Comparison of ENCODE assay signal across 27 cellular contexts in the genomic region with DNA sequence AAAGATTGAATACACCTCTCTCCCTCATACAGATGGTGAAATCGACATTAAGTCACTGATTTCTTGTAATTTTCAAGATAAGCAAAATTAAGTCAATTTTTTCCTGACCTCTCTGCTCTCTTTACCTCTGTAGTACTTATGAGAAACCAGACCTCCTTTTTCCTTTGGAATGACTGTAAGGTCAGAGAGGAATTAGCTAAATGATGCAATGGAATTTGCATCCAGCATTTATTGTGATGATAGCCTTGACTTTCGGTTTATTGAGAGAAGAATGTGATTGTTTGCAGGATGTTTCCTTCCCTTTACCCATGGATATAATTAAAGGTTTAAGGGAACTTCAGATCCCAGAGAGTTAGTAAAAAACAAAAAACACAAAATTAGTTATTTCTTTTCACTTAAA. TPM values are rescaled to one million over a fixed set of nuclear protein-coding genes. Genes with fewer than 3 reads are reported as not detected.
DNase-seq lines count a peak whose midpoint lies in the region; ATAC-seq, FAIRE-seq and TF ChIP-seq lines count a peak whose summit lies in the region.
"Had no signal": no experiment of that assay in that cellular context is flagged by ENCODE, and none has a peak within 500 bp of the region (broad histone marks: within the 10 kb centered on the region; RNA-seq: fewer than 3 reads in every experiment).

No MANE protein-coding gene starts in this region.

- no peak overlapping the region for H2AK5ac ChIP-seq in H1 (ENCODE audit: low read depth, low read length)

- DNase-seq in GM23338 (ENCODE audit: low spot score): peak; percentile 21
- DNase-seq in NCI-H226: peak; percentile 2
- no peak for DNase-seq in H1 (ENCODE audit: low read depth in 1 of 2, low spot score in 2 of 2)
- DNase-seq in NCI-H82 (lab: John Stamatoyannopoulos, UW): no peak
- DNase-seq in T-helper 1 cell: no peak
- no peak for DNase-seq in posterior cingulate gyrus
- DNase-seq: AML-193; C1 segment of cervical spinal cord; Calu3; CD8-positive, alpha-beta T cell; DMS53; GDM1; GOT3; KBM-7; MM.1S; NCI-H1048; NCI-H1436; NCI-H2029; NCI-H2227 treated with DMSO at 0.1 percent for 48 hours; NCI-H510A treated with DMSO at 0.1 percent for 48 hours; NCI-H748 treated with DMSO at 0.1 percent for 48 hours; NK-92 treated with Interleukin-12 subunit alpha and Interleukin-12 subunit beta, amount 100 ng/mL, for 24 hours; SIG-M5 had no signal

- H3K27ac ChIP-seq in GM23338 (ENCODE audit: low read depth) (peak overlapping the region; percentile 53), H1 (ENCODE audit: low read depth, low read length) (no peak overlapping the region), mesodermal cell (ENCODE audit: low read depth, low read length, severe bottlenecking) (peak overlapping the region; percentile 87)

- no peak overlapping the region for H3K23ac ChIP-seq in H1 (ENCODE audit: insufficient read length)

- CTCF ChIA-PET in H1 (lab: Charles Lee; ENCODE audit: partially characterized antibody): interaction anchor here (0.7 to 2.0 kb wide), 4 partner anchors 16 to 204 kb away, joined by 3 to 5 read pairs (median 4); no protein-coding TSS in a partner anchor

- H3K9ac ChIP-seq in H1 (replicated peaks in 1 of 4; ENCODE audit: extremely low read depth in 1 of 4, low read depth in 3 of 4, low read length in 3 of 4): no peak overlapping the region

- no peak overlapping the region for H2AFZ ChIP-seq in GM23338
- no peak overlapping the region for H2AFZ ChIP-seq in H1 (ENCODE audit: low read length)

- no peak overlapping the region for H2BK15ac ChIP-seq in H1 (ENCODE audit: low read length)

- H2BK12ac ChIP-seq in H1 (ENCODE audit: low read depth, low read length): no peak overlapping the region

- H3K4ac ChIP-seq in H1 (replicated peaks; ENCODE audit: insufficient read length, low read depth, low read length): no peak overlapping the region

- H3K27me3 ChIP-seq in GM23338 (ENCODE audit: insufficient read depth): no peaks in the 10 kb centered on the region
- no peaks in the 10 kb centered on the region for H3K27me3 ChIP-seq in H1 (replicated peaks in 1 of 4; ENCODE audit: control insufficient read depth in 3 of 4, extremely low read depth in 1 of 4, insufficient read depth in 3 of 4, low read length in 3 of 4)

- peak overlapping the region; percentile 50 for H3K4me3 Mint-ChIP-seq in GM23338
- H3K4me3 Mint-ChIP-seq: CD8-positive, alpha-beta T cell had no signal

- H3K9me3 ChIP-seq in H1 (ENCODE audit: insufficient read depth in 2 of 2, low read depth in 1 of 2, low read length in 1 of 2): no peaks in the 10 kb centered on the region
- no peaks in the 10 kb centered on the region for H3K9me3 ChIP-seq in mesodermal cell (ENCODE audit: control insufficient read depth, low read length)

- H3K27me3 Mint-ChIP-seq in GM23338 (ENCODE audit: insufficient read depth, low read depth, poor library complexity): peaks cover 3% of the 10 kb centered on the region

- peaks cover 44% of the 10 kb centered on the region for H3K4me1 Mint-ChIP-seq in GM23338

- H3K56ac ChIP-seq in H1 (replicated peaks; ENCODE audit: insufficient read length, low read depth, low read length): no peak overlapping the region

- FAIRE-seq in H1 (lab: Jason Lieb, UNC): no peak
- FAIRE-seq: GM18507, HepG2 had no signal

- H3K9me3 Mint-ChIP-seq in GM23338: no peaks in the 10 kb centered on the region
- H3K9me3 Mint-ChIP-seq: CD8-positive, alpha-beta T cell had no signal

- H3F3A ChIP-seq in GM23338 (replicated peaks; ENCODE audit: low read depth): no peaks in the 10 kb centered on the region

- ATAC-seq in GM23338 (no peak), HG03045 (IDR thresholded peaks at IDR 0.05; ENCODE audit: unreplicated experiment) (no peak)
- ATAC-seq: CD8-positive, alpha-beta T cell; HepG2 had no signal

- H3K79me1 ChIP-seq in H1 (ENCODE audit: low read depth, low read length): no peaks in the 10 kb centered on the region

- H3K18ac ChIP-seq in H1 (ENCODE audit: extremely low read depth, low read length): no peak overlapping the region

- H3K9me2 ChIP-seq in GM23338 (ENCODE audit: insufficient read depth): no peaks in the 10 kb centered on the region

- TF ChIP-seq EP300 in H1 (IDR thresholded peaks at IDR 0.05; ENCODE audit: borderline replicate concordance in 1 of 2, low read depth in 2 of 2, low read length in 2 of 2): no peak

- no peaks in the 10 kb centered on the region for H3K23me2 ChIP-seq in H1 (ENCODE audit: low read depth, low read length)

- no peak overlapping the region for H4K8ac ChIP-seq in H1 (ENCODE audit: extremely low read depth, insufficient read depth, low read length)

- H3K14ac ChIP-seq in H1 (ENCODE audit: insufficient read length): no peak overlapping the region

- intact Hi-C loops in posterior cingulate gyrus (cut with DNase I): no loop called here

- H2BK120ac ChIP-seq in H1 (replicated peaks; ENCODE audit: low read depth, low read length): no peak overlapping the region

- TF ChIP-seq CTCF in GM23338 (conservative IDR thresholded peaks at IDR 0.05; ENCODE audit: low read depth in 2 of 2): no peak
- no peak for TF ChIP-seq CTCF in H1 (IDR thresholded peaks at IDR 0.05; ENCODE audit: control extremely low read depth in 1 of 3, insufficient read depth in 1 of 3, low read depth in 1 of 3, low read length in 3 of 3)

- H3K4me1 ChIP-seq in GM23338 (ENCODE audit: insufficient read depth) (peaks cover 45% of the 10 kb centered on the region), H1 (replicated peaks in 1 of 4; ENCODE audit: control insufficient read depth in 3 of 4, insufficient read depth in 4 of 4, low read length in 3 of 4) (peaks cover 2 to 12% (median 6%) of the 10 kb centered on the region in 4 experiments; a peak in 4 of 7 replicates), mesodermal cell (ENCODE audit: control insufficient read depth, insufficient read depth, low read length, poor library complexity, severe bottlenecking) (peaks cover 11% of the 10 kb centered on the region)

- 91% methylated on average over 1 of the region's 2 CpGs; no CpG with 5 or more reads in 1 of the 2 experiments for WGBS in H1 (ENCODE audit: extremely low coverage in 1 of 2, insufficient coverage in 1 of 2, insufficient read length in 1 of 2, insufficient replicate concordance in 2 of 2, low coverage in 1 of 2, low lambda C conversion rate in 2 of 2, missing lambda C conversion rate in 1 of 2), 2 experiments
- no CpG with 5 or more reads among the region's 2 CpGs for WGBS in mesodermal cell (ENCODE audit: insufficient coverage in 2 of 2), 2 experiments

- H2BK5ac ChIP-seq in H1 (ENCODE audit: low read depth, low read length): 0 out of 2 replicates have a peak overlapping the region, but pooled peaks have one; percentile 52

- H3K27ac Mint-ChIP-seq in GM23338: peak overlapping the region; percentile 96
- H3K27ac Mint-ChIP-seq: CD8-positive, alpha-beta T cell had no signal

- POLR2A ChIA-PET in H1 (lab: Charles Lee; ENCODE audit: partially characterized antibody): interaction anchor here (1.7 kb wide), 1 partner anchor 22 kb away, joined by 6 read pairs; no protein-coding TSS in a partner anchor

- H4K20me1 ChIP-seq in GM23338 (replicated peaks; ENCODE audit: insufficient read depth): no peaks in the 10 kb centered on the region
- peaks cover 0 to 2% of the 10 kb centered on the region in 2 experiments for H4K20me1 ChIP-seq in H1 (replicated peaks in 1 of 2; ENCODE audit: control insufficient read depth in 1 of 2, insufficient read depth in 2 of 2, low read length in 2 of 2)

- H3K36me3 ChIP-seq in GM23338 (ENCODE audit: insufficient read depth): no peaks in the 10 kb centered on the region
- no peaks in the 10 kb centered on the region for H3K36me3 ChIP-seq in H1 (ENCODE audit: control insufficient read depth in 2 of 4, insufficient read depth in 4 of 4, low read length in 3 of 4)
- H3K36me3 ChIP-seq in mesodermal cell (ENCODE audit: control insufficient read depth, insufficient read depth, low read length): no peaks in the 10 kb centered on the region

- H3K4me2 ChIP-seq in GM23338 (peak overlapping the region; percentile 48; the same call in 1 of the 2 replicates), H1 (ENCODE audit: insufficient read depth in 1 of 2, low read depth in 2 of 2, low read length in 2 of 2) (peak overlapping the region in 1 of 2 experiments; percentile 21; a peak in 2 of 4 replicates)

- no peak overlapping the region for H3K4me3 ChIP-seq in GM23338
- no peak overlapping the region for H3K4me3 ChIP-seq in H1 (ENCODE audit: extremely low read depth in 1 of 4, insufficient read depth in 2 of 4, low read depth in 3 of 4, low read length in 4 of 4)
- H3K4me3 ChIP-seq in mesodermal cell (ENCODE audit: extremely low read depth, insufficient read depth, low read length, poor library complexity, severe bottlenecking): no peak overlapping the region

- no peaks in the 10 kb centered on the region for H3K36me3 Mint-ChIP-seq in GM23338 (ENCODE audit: low read depth)

- TF ChIP-seq POLR2A in H1 (IDR thresholded peaks at IDR 0.05; ENCODE audit: control extremely low read depth in 1 of 2, low read depth in 2 of 2, low read length in 2 of 2): no peak

- H3K79me2 ChIP-seq in GM23338 (replicated peaks; ENCODE audit: insufficient read depth) (peaks cover 81% of the 10 kb centered on the region), H1 (ENCODE audit: control insufficient read depth in 1 of 2, insufficient read depth in 2 of 2, low read length in 2 of 2) (peaks cover 0 to 88% of the 10 kb centered on the region in 2 experiments; a peak in 2 of 4 replicates)

- no peak overlapping the region for H4K5ac ChIP-seq in H1 (ENCODE audit: insufficient read length, low read depth, low read length)

- no peak overlapping the region for H2BK20ac ChIP-seq in H1 (ENCODE audit: low read length)

- no peak overlapping the region for H4K91ac ChIP-seq in H1 (replicated peaks; ENCODE audit: insufficient read length, low read length)

- no peak for TF ChIP-seq RAD21 in H1 (IDR thresholded peaks at IDR 0.05 in 1 of 2, conservative IDR thresholded peaks at IDR 0.05 in 1 of 2; ENCODE audit: low read depth in 2 of 2, low read length in 2 of 2)

RNA-seq across cellular contexts. Expression of gene STK26, which starts 22.4 kb away (rescaled TPM):
- total RNA-seq in GM23338 (2014; rRNA removed; shearing (Covaris generic)): 110 and 123 TPM in 2 replicates
- polyA plus RNA-seq in GM23338 (2016; fragmentation: Nextera tagmentation; extraction: Ambion mirVana): 57.9 and 65.2 TPM in 2 replicates
- 92.5 and 98.2 TPM in 2 replicates for total RNA-seq in H1 (2021; fragmentation: NEBNext Ultra II Directional; extraction: Animal tissue kit (Norgen Biotek cat#: 25700))
- polyA plus RNA-seq in H1 (2011; rRNA removed): 12.7 and 24.2 TPM in 2 replicates
- polyA plus RNA-seq in H1 (2011; cell fraction: cytosol; rRNA removed): 36.6 TPM
- polyA plus RNA-seq in H1 (2011; cell fraction: nucleus; rRNA removed): 9.5 TPM
- 38.3 to 72.3 TPM (median 46.8 TPM) in 4 replicates for polyA plus RNA-seq in H1 (2012, experiment 1 of 2)
- polyA plus RNA-seq in H1 (2012, experiment 2 of 2): 4.9 TPM
- polyA plus RNA-seq in H1 (2013, experiment 1 of 2): 48.4 TPM
- 49.4 TPM for polyA plus RNA-seq in H1 (2013, experiment 2 of 2)
- polyA minus RNA-seq in H1 (2011; rRNA and poly(A)+ RNA removed): 26.9 and 45.0 TPM in 2 replicates
- polyA minus RNA-seq in H1 (2011; cell fraction: cytosol; rRNA and poly(A)+ RNA removed): 37.6 TPM
- polyA minus RNA-seq in H1 (2011; cell fraction: nucleus; rRNA and poly(A)+ RNA removed): 20.5 TPM
- polyA plus RNA-seq in mesodermal cell (2013, experiment 1 of 2): 64.3 TPM
- 71.6 TPM for polyA plus RNA-seq in mesodermal cell (2013, experiment 2 of 2)

Comparison
In these comparisons a context has a peak if more than half of its experiments do, and no peak if none do; other contexts are left out.
1. DNase-seq: peak in GM23338 (single experiment) and NCI-H226 (single experiment); none in H1 (0 of 2), NCI-H82 (single experiment), T-helper 1 cell (0 of 5) and posterior cingulate gyrus (0 of 10).